25 cellular contexts compared by ENCODE assay signal in genomic region chr12:10067259-10067658, GRCh38. TPM values are rescaled to one million over a fixed set of nuclear protein-coding genes. Genes with fewer than 3 reads are reported as not detected.
A peak's percentile ranks its signal among the peaks of the same experiment; 100 is the strongest.
DNase-seq lines count a peak whose midpoint lies in the region; ATAC-seq, FAIRE-seq and TF ChIP-seq lines count a peak whose summit lies in the region.
"Had no signal": no experiment of that assay in that cellular context is flagged by ENCODE, and none has a peak within 500 bp of the region (broad histone marks: within the 10 kb centered on the region; RNA-seq: fewer than 3 reads in every experiment).

No MANE protein-coding gene starts in this region.

- no peak for TF ChIP-seq CTCF in heart left ventricle (IDR thresholded peaks at IDR 0.05)
- TF ChIP-seq CTCF in endothelial cell of umbilical vein (IDR thresholded peaks at IDR 0.05; ENCODE audit: extremely low read depth in 1 of 2, insufficient read depth in 1 of 2, low read depth in 1 of 2, low read length in 2 of 2), result no peak
- TF ChIP-seq CTCF in upper lobe of left lung (IDR thresholded peaks at IDR 0.05), result no peak

- no peak overlapping the region for H2BK120ac ChIP-seq in trophoblast cell (ENCODE audit: insufficient read depth, low read length, poor library complexity)

- peaks cover 0 to 43% (median 11%) of the 10 kb centered on the region in 12 donors for H3K4me1 ChIP-seq in heart left ventricle
- peaks cover 44% of the 10 kb centered on the region for H3K4me1 ChIP-seq in endothelial cell of umbilical vein (ENCODE audit: control insufficient read depth, extremely low read depth, insufficient read depth, low read length)
- no peaks in the 10 kb centered on the region for H3K4me1 ChIP-seq in muscle layer of duodenum (ENCODE audit: control insufficient read depth in 1 of 2, insufficient read depth in 2 of 2, low read length in 2 of 2)
- H3K4me1 ChIP-seq in upper lobe of left lung, result peaks cover 3 to 23% (median 7%) of the 10 kb centered on the region in 4 donors
- H3K4me1 ChIP-seq in trophoblast cell (ENCODE audit: control insufficient read depth in 1 of 2, insufficient read depth in 2 of 2, low read length in 2 of 2), result peaks cover 0 to 2% of the 10 kb centered on the region in 2 experiments

- peak; percentile 57 for FAIRE-seq in endothelial cell of umbilical vein (lab: Jason Lieb, UNC)

- POLR2A ChIA-PET in endothelial cell of umbilical vein (lab: Charles Lee), result interaction anchor here (0.8 to 2.7 kb wide), 3 partner anchors 30 to 35 kb away, joined by 3 to 15 read pairs (median 4); no protein-coding TSS in a partner anchor

- peak overlapping the region; percentile 45 to 91 (median 78) for H3K27ac ChIP-seq in heart left ventricle
- H3K27ac ChIP-seq in endothelial cell of umbilical vein (ENCODE audit: insufficient read depth, low read depth, low read length), result peak overlapping the region; percentile 98
- peak overlapping the region; percentile 70 for H3K27ac ChIP-seq in muscle layer of duodenum (ENCODE audit: low read length)
- H3K27ac ChIP-seq in upper lobe of left lung, result peak overlapping the region in 3 of 4 donors; percentile 71 to 87 (median 77)
- H3K27ac ChIP-seq in trophoblast cell (ENCODE audit: low read depth, low read length), result no peak overlapping the region

- H2AFZ ChIP-seq in endothelial cell of umbilical vein (ENCODE audit: low read depth, low read length), result no peak overlapping the region
- H2AFZ ChIP-seq in trophoblast cell (ENCODE audit: insufficient read depth, low read length, poor library complexity), result no peak overlapping the region

- no peak overlapping the region for H4K12ac ChIP-seq in trophoblast cell (ENCODE audit: low read depth, low read length)

- H3K36me3 ChIP-seq in heart left ventricle, result peaks cover 0 to 19% (median 0%) of the 10 kb centered on the region in 9 donors
- peaks cover 0 to 2% of the 10 kb centered on the region in 2 experiments for H3K36me3 ChIP-seq in endothelial cell of umbilical vein (ENCODE audit: control insufficient read depth in 2 of 2, extremely low read depth in 1 of 2, insufficient read depth in 2 of 2, low read length in 2 of 2)
- no peaks in the 10 kb centered on the region for H3K36me3 ChIP-seq in muscle layer of duodenum (ENCODE audit: control insufficient read depth in 1 of 2, insufficient read depth in 2 of 2, low read length in 2 of 2)
- peaks cover 0 to 4% (median 1%) of the 10 kb centered on the region in 4 donors for H3K36me3 ChIP-seq in upper lobe of left lung
- H3K36me3 ChIP-seq in trophoblast cell (ENCODE audit: control insufficient read depth in 1 of 2, insufficient read depth in 2 of 2, low read length in 2 of 2), result peaks cover 0 to 3% of the 10 kb centered on the region in 2 experiments

- H3K4me3 ChIP-seq in heart left ventricle (peak overlapping the region in 2 of 12 donors; percentile 2 to 4), endothelial cell of umbilical vein (replicated peaks in 1 of 3; ENCODE audit: insufficient read depth in 1 of 3, low read depth in 1 of 3, low read length in 3 of 3) (peak overlapping the region in 1 of 3 experiments; percentile 3), muscle layer of duodenum (ENCODE audit: low read depth in 1 of 2, low read length in 2 of 2) (no peak overlapping the region), upper lobe of left lung (no peak overlapping the region), trophoblast cell (ENCODE audit: low read depth, low read length) (no peak overlapping the region)

- H3K79me1 ChIP-seq in trophoblast cell (ENCODE audit: low read length), result no peaks in the 10 kb centered on the region

- H3K4me2 ChIP-seq in endothelial cell of umbilical vein (ENCODE audit: insufficient read depth, low read length) (peak overlapping the region; percentile 84), trophoblast cell (ENCODE audit: low read length) (no peak overlapping the region)

- no peak overlapping the region for H3K18ac ChIP-seq in trophoblast cell (ENCODE audit: low read length)

- H3K14ac ChIP-seq in trophoblast cell (ENCODE audit: low read length), result no peak overlapping the region

- H3K4ac ChIP-seq in trophoblast cell (ENCODE audit: low read depth, low read length), result no peak overlapping the region

- TF ChIP-seq POLR2A in heart left ventricle (IDR thresholded peaks at IDR 0.05), result no peak
- TF ChIP-seq POLR2A in endothelial cell of umbilical vein (IDR thresholded peaks at IDR 0.05; ENCODE audit: low read depth, low read length), result no peak
- TF ChIP-seq POLR2A in upper lobe of left lung (IDR thresholded peaks at IDR 0.05), result no peak

- H3K9me3 ChIP-seq in heart left ventricle (no peaks in the 10 kb centered on the region), endothelial cell of umbilical vein (replicated peaks; ENCODE audit: control insufficient read depth, insufficient read depth, low read length) (no peaks in the 10 kb centered on the region), muscle layer of duodenum (ENCODE audit: control insufficient read depth in 1 of 2, low read length in 2 of 2) (no peaks in the 10 kb centered on the region), upper lobe of left lung (no peaks in the 10 kb centered on the region), trophoblast cell (ENCODE audit: insufficient read depth, low read depth, low read length) (no peaks in the 10 kb centered on the region)

- peak in 1 of 4 donors; percentile 27 for ATAC-seq in heart left ventricle
- ATAC-seq in Right ventricle myocardium inferior, result no peak
- no peak for ATAC-seq in upper lobe of left lung (ENCODE audit: low FRiP score in 2 of 2)
- no peak for ATAC-seq in GM21825 (IDR thresholded peaks at IDR 0.05; ENCODE audit: unreplicated experiment)
- ATAC-seq: esophagus mucosa had no signal

- CTCF ChIA-PET in endothelial cell of umbilical vein (lab: Charles Lee), result interaction anchor here (0.7 to 3.2 kb wide), 16 partner anchors 10 to 317 kb away, joined by 3 to 29 read pairs (median 6); partner anchors contain the start of genes CLEC12B and CLEC1A

- H4K91ac ChIP-seq in trophoblast cell (ENCODE audit: low read depth, low read length), result no peak overlapping the region

- no peak overlapping the region for H3K23ac ChIP-seq in trophoblast cell (ENCODE audit: low read length)

- dilution Hi-C loops in endothelial cell of umbilical vein (cut with MboI; ENCODE audit: extremely low pct_ligation_motif_present, low sequenced_read_pairs), result no loop called here

- intact Hi-C loops in heart left ventricle (cut with DNase I) (no loop called here), Right ventricle myocardium inferior (cut with DNase I) (no loop called here), endothelial cell of umbilical vein (cut with micrococcal nuclease) (loop anchor here (10.0 kb wide), 1 partner anchor 1108 kb away; the partner anchor contains the start of gene SMIM10L1)

- H2AK5ac ChIP-seq in trophoblast cell (ENCODE audit: low read length), result no peak overlapping the region

- no peak overlapping the region for H2BK5ac ChIP-seq in trophoblast cell (ENCODE audit: low read depth, low read length, poor library complexity)

- no TSS peak for BruUV-seq in endothelial cell of umbilical vein (replicated peaks; lab: Mats Ljungman, UMichigan)

- peak overlapping the region; percentile 85 for H3K9ac ChIP-seq in endothelial cell of umbilical vein (replicated peaks; ENCODE audit: extremely low read depth, insufficient read depth, low read length)
- H3K9ac ChIP-seq in trophoblast cell (ENCODE audit: low read length), result no peak overlapping the region

- H3K79me2 ChIP-seq in endothelial cell of umbilical vein (ENCODE audit: control insufficient read depth, insufficient read depth, low read length), result no peaks in the 10 kb centered on the region
- H3K79me2 ChIP-seq in trophoblast cell (ENCODE audit: control insufficient read depth, insufficient read depth, low read length, poor library complexity), result no peaks in the 10 kb centered on the region

- no peak overlapping the region for H2BK12ac ChIP-seq in trophoblast cell (ENCODE audit: low read length)

- 57 to 68% (median 58%) methylated on average over 4 of the region's 4 CpGs for WGBS in heart left ventricle, 4 donors
- WGBS in upper lobe of left lung, 2 donors, result 73 to 75% methylated on average over 4 of the region's 4 CpGs
- WGBS in trophoblast cell (ENCODE audit: extremely low coverage, insufficient coverage, insufficient read length), result no CpG with 5 or more reads among the region's 4 CpGs

- no peaks in the 10 kb centered on the region for H3K27me3 ChIP-seq in heart left ventricle
- H3K27me3 ChIP-seq in endothelial cell of umbilical vein (ENCODE audit: control insufficient read depth in 2 of 2, insufficient read depth in 2 of 2, low read length in 2 of 2), result no peaks in the 10 kb centered on the region
- no peaks in the 10 kb centered on the region for H3K27me3 ChIP-seq in muscle layer of duodenum (ENCODE audit: low read depth, low read length)
- H3K27me3 ChIP-seq in upper lobe of left lung, result no peaks in the 10 kb centered on the region
- no peaks in the 10 kb centered on the region for H3K27me3 ChIP-seq in trophoblast cell (ENCODE audit: insufficient read depth, low read length)

- no peak overlapping the region for H4K8ac ChIP-seq in trophoblast cell (ENCODE audit: low read depth, low read length)

- DNase-seq in heart left ventricle, result no peak
- no peak for DNase-seq in Right ventricle myocardium inferior (ENCODE audit: missing footprints)
- peak; percentile 87 for DNase-seq in endothelial cell of umbilical vein (ENCODE audit: low read depth, low spot score)
- no peak for DNase-seq in upper lobe of left lung
- DNase-seq in trophoblast cell, result no peak
- no peak for DNase-seq in inferior parietal cortex (ENCODE audit: extremely low spot score)
- DNase-seq: 8988T; activated B cell treated with CpG ODN at 0.5 μM for 24 hours; activated CD4-positive, alpha-beta T cell treated with anti-CD3 and anti-CD28 coated beads, Interleukin-2, amount 50 U/mL, for 4 hours; activated CD8-positive, alpha-beta memory T cell treated with anti-CD3 and anti-CD28 coated beads, Interleukin-2, amount 50 U/mL, for 48 hours; activated naive CD8-positive, alpha-beta T cell treated with anti-CD3 and anti-CD28 coated beads, Interleukin-2, amount 10 ng/mL, durations not matched to agents 7 days and 5 days; CD8-positive, alpha-beta memory T cell; cerebellar nuclear complex; effector CD4-positive, alpha-beta T cell; NCI-H1436 treated with DMSO at 0.1 percent for 48 hours; NCI-H2171 treated with DMSO at 0.1 percent for 48 hours; NCI-H526 treated with DMSO at 0.1 percent for 48 hours; nucleus accumbens; RPMI8226; T1000 had no signal

- H4K20me1 ChIP-seq in endothelial cell of umbilical vein (replicated peaks; ENCODE audit: control insufficient read depth, extremely low read depth, insufficient read depth, low read length), result no peaks in the 10 kb centered on the region

- no peaks in the 10 kb centered on the region for H3K9me1 ChIP-seq in endothelial cell of umbilical vein (replicated peaks; ENCODE audit: control insufficient read depth, extremely low read depth, insufficient read depth, low read length)

- TF ChIP-seq EP300 in upper lobe of left lung (IDR thresholded peaks at IDR 0.05), result no peak

RNA-seq across cellular contexts. Expression of gene CLEC1A, which starts 31.5 kb away (rescaled TPM):
- 1 to 10 TPM; 1.2 to 7.3 (median 2.5) TPM for total RNA-seq in heart left ventricle
- polyA plus RNA-seq in heart left ventricle, result 1 to 10 TPM; 2.5 to 3.1 TPM
- total RNA-seq in Right ventricle myocardium inferior, result 3.7 TPM
- 22.5 and 24.2 TPM in 2 replicates for total RNA-seq in endothelial cell of umbilical vein
- polyA plus RNA-seq in endothelial cell of umbilical vein, result 21.2 and 22.0 TPM in 2 replicates
- 22.3 and 24.0 TPM in 2 replicates for polyA plus RNA-seq in endothelial cell of umbilical vein (2011; cell fraction: cytosol; rRNA removed)
- 28.7 and 29.5 TPM in 2 replicates for polyA plus RNA-seq in endothelial cell of umbilical vein (2011; cell fraction: nucleus; rRNA removed)
- polyA plus RNA-seq in endothelial cell of umbilical vein (2012), result 8.1 and 8.5 TPM in 2 replicates
- polyA minus RNA-seq in endothelial cell of umbilical vein, result 18.0 and 23.3 TPM in 2 replicates
- not detected for polyA minus RNA-seq in endothelial cell of umbilical vein (2011; cell fraction: cytosol; rRNA and poly(A)+ RNA removed)
- polyA minus RNA-seq in endothelial cell of umbilical vein (2011; cell fraction: nucleus; rRNA and poly(A)+ RNA removed), result 20.1 and 20.2 TPM in 2 replicates
- 10 to 100 TPM in 1 of 6 donors, 1 to 10 TPM in 5; 3.9 to 13.0 (median 6.3) TPM for total RNA-seq in upper lobe of left lung
- polyA plus RNA-seq in trophoblast cell (2013), result 33.5 and 36.4 TPM in 2 replicates
- total RNA-seq: activated B cell treated with CpG ODN at 0.5 μM for 24 hours; activated naive CD8-positive, alpha-beta T cell treated with anti-CD3 and anti-CD28 coated beads, Interleukin-2, amount 10 ng/mL, durations not matched to agents 7 days and 5 days; CD8-positive, alpha-beta memory T cell; HT-29 had no signal
- polyA plus RNA-seq: CD8-positive, alpha-beta memory T cell had no signal

RNA-seq across cellular contexts. Expression of gene CLEC9A, which starts 36.8 kb away (rescaled TPM):
- under 1 TPM in 4 of 9 donors, not detected in 5; 0.12 to 0.24 (median 0.22) TPM for total RNA-seq in heart left ventricle
- under 1 TPM in 1 of 2 donors, not detected in 1; 0.04 TPM for polyA plus RNA-seq in heart left ventricle
- not detected for total RNA-seq in Right ventricle myocardium inferior
- total RNA-seq in endothelial cell of umbilical vein, result not detected in 2 replicates
- not detected in 2 replicates for polyA plus RNA-seq in endothelial cell of umbilical vein
- not detected in 2 replicates for polyA plus RNA-seq in endothelial cell of umbilical vein (2011; cell fraction: cytosol; rRNA removed)
- not detected in 2 replicates for polyA plus RNA-seq in endothelial cell of umbilical vein (2011; cell fraction: nucleus; rRNA removed)
- polyA plus RNA-seq in endothelial cell of umbilical vein (2012), result not detected in 2 replicates
- polyA minus RNA-seq in endothelial cell of umbilical vein, result not detected in 2 replicates
- not detected for polyA minus RNA-seq in endothelial cell of umbilical vein (2011; cell fraction: cytosol; rRNA and poly(A)+ RNA removed)
- polyA minus RNA-seq in endothelial cell of umbilical vein (2011; cell fraction: nucleus; rRNA and poly(A)+ RNA removed), result not detected in 2 replicates
- under 1 TPM in 3 of 6 donors, not detected in 3; 0.31 to 0.89 (median 0.57) TPM for total RNA-seq in upper lobe of left lung
- not detected in 2 replicates for polyA plus RNA-seq in trophoblast cell (2013)
- total RNA-seq: activated B cell treated with CpG ODN at 0.5 μM for 24 hours; activated naive CD8-positive, alpha-beta T cell treated with anti-CD3 and anti-CD28 coated beads, Interleukin-2, amount 10 ng/mL, durations not matched to agents 7 days and 5 days; CD8-positive, alpha-beta memory T cell; esophagus mucosa; HT-29; temporal lobe had no signal
- polyA plus RNA-seq: CD8-positive, alpha-beta memory T cell had no signal

RNA-seq across cellular contexts. Expression of gene CLEC12B, which starts 56.8 kb away (rescaled TPM):
- total RNA-seq in heart left ventricle (under 1 TPM in 2 of 9 donors, not detected in 7; 0.43 to 0.59 TPM), Right ventricle myocardium inferior (not detected), endothelial cell of umbilical vein (1.2 TPM in 2 replicates), upper lobe of left lung (1 to 10 TPM in 3 of 6 donors, under 1 TPM in 2, not detected in 1; 0.55 to 2.7 (median 1.1) TPM)
- polyA plus RNA-seq in heart left ventricle (not detected), endothelial cell of umbilical vein (1.8 and 3.7 TPM in 2 replicates)
- polyA plus RNA-seq in endothelial cell of umbilical vein (2011; cell fraction: cytosol; rRNA removed), result 1.5 and 2.3 TPM in 2 replicates
- polyA plus RNA-seq in endothelial cell of umbilical vein (2011; cell fraction: nucleus; rRNA removed), result 4.8 and 7.0 TPM in 2 replicates
- polyA plus RNA-seq in endothelial cell of umbilical vein (2012), result 0.88 and 1.7 TPM in 2 replicates
- polyA minus RNA-seq in endothelial cell of umbilical vein, result 0.58 and 1.6 TPM in 2 replicates
- polyA minus RNA-seq in endothelial cell of umbilical vein (2011; cell fraction: cytosol; rRNA and poly(A)+ RNA removed), result not detected
- polyA minus RNA-seq in endothelial cell of umbilical vein (2011; cell fraction: nucleus; rRNA and poly(A)+ RNA removed), result 1.3 and 2.9 TPM in 2 replicates
- polyA plus RNA-seq in trophoblast cell (2013), result 0.03 TPM in 1 of 2 replicates, not detected in the other
- total RNA-seq: activated B cell treated with CpG ODN at 0.5 μM for 24 hours; CD8-positive, alpha-beta memory T cell; esophagus mucosa; HT-29; temporal lobe had no signal
- polyA plus RNA-seq: CD8-positive, alpha-beta memory T cell had no signal
